26 cellular contexts compared by ENCODE assay signal in genomic region chr2:31983762-31984467, GRCh38.
"Had no signal": no experiment of that assay in that cellular context is flagged by ENCODE, and none has a peak within 500 bp of the region (broad histone marks: within the 10 kb centered on the region; RNA-seq: fewer than 3 reads in every experiment).

No MANE protein-coding gene starts in this region.

- H3K27ac Mint-ChIP-seq: activated naive CD8-positive, alpha-beta T cell; T-helper 2 cell treated with Interferon-gamma antibody and Interleukin-4, amounts not matched to agents 5 μg/mL and 100 μg/mL, for 36 hours had no signal

- H3K9me3 ChIP-seq: adrenal gland, ascending aorta, esophagus squamous epithelium, gastroesophageal sphincter, sigmoid colon, testis, uterus had no signal

- H3K4me3 ChIP-seq: adrenal gland, ascending aorta, coronary artery, esophagus squamous epithelium, gastroesophageal sphincter, heart left ventricle, sigmoid colon, testis, uterus had no signal

- H3K27me3 Mint-ChIP-seq: activated naive CD8-positive, alpha-beta T cell had no signal

- H3K36me3 ChIP-seq: adrenal gland, ascending aorta, brain microvascular endothelial cell, gastroesophageal sphincter, heart left ventricle, sigmoid colon, uterus had no signal

- ATAC-seq: gastroesophageal sphincter, heart left ventricle, left ventricle myocardium superior had no signal

- H3K4me3 Mint-ChIP-seq: activated naive CD8-positive, alpha-beta T cell; neural crest cell; T-helper 2 cell treated with Interferon-gamma antibody and Interleukin-4, amounts not matched to agents 5 μg/mL and 100 μg/mL, for 36 hours had no signal

- H3K27ac ChIP-seq: adrenal gland, ascending aorta, brain microvascular endothelial cell, coronary artery, esophagus squamous epithelium, gastroesophageal sphincter, heart left ventricle, sigmoid colon, testis, uterus, VCaP had no signal

- H3K4me1 ChIP-seq: testis, uterus had no signal

- H3K9me3 Mint-ChIP-seq: neural crest cell had no signal

- H3K27me3 ChIP-seq: adrenal gland, ascending aorta, brain microvascular endothelial cell, esophagus squamous epithelium, gastroesophageal sphincter, heart left ventricle, sigmoid colon, testis, uterus had no signal

- DNase-seq: activated CD4-positive, alpha-beta T cell treated with anti-CD3 and anti-CD28 coated beads for 1 hour; activated gamma-delta T cell treated with Interleukin-2 at 50 U/mL for 16 hours; activated T-cell treated with anti-CD3 and anti-CD28 coated beads, Interleukin-2, amount 50 U/mL, for 1 hour; adrenal gland; brain microvascular endothelial cell; central memory CD4-positive, alpha-beta T cell; esophagus squamous epithelium; heart left ventricle; left ventricle myocardium superior; mammary epithelial cell; occipital lobe; posterior cingulate gyrus; sigmoid colon; stimulated activated CD4-positive, alpha-beta T cell treated with anti-CD3 and anti-CD28 coated beads, Interleukin-2, amount 100 ng/mL, for 48 hours; stimulated activated CD8-positive, alpha-beta memory T cell treated with anti-CD3 and anti-CD28 coated beads, Interleukin-4, amount 100 ng/mL, for 48 hours; stimulated activated naive CD4-positive, alpha-beta T cell; testis; trophoblast cell; uterus had no signal
